Comparison of ENCODE assay signal across 9 cellular contexts in genomic region chr14:75450381-75451276, GRCh38. TPM values are rescaled to one million over a fixed set of nuclear protein-coding genes. Genes with fewer than 3 reads are reported as not detected.
DNase-seq lines count a peak whose midpoint lies in the region; ATAC-seq and TF ChIP-seq lines count a peak whose summit lies in the region.
"Had no signal": no experiment of that assay in that cellular context is flagged by ENCODE, and none has a peak within 500 bp of the region (broad histone marks: within the 10 kb centered on the region; RNA-seq: fewer than 3 reads in every experiment).

No MANE protein-coding gene starts in this region.

- no peak overlapping the region for H3K4me3 Mint-ChIP-seq in activated CD4-positive, alpha-beta T cell treated with anti-CD3 and anti-CD28 coated beads, Interleukin-2, amount 10 ng/mL, durations not matched to agents 24 days and 14 days

- WGBS in hepatocyte (ENCODE audit: low lambda C conversion rate, missing lambda C conversion rate): 74% methylated on average over 9 of the region's 9 CpGs
- 77 to 89% methylated on average over 7 to 9 of the region's 9 CpGs for WGBS in testis, 2 donors

- H2AFZ ChIP-seq in hepatocyte: no peak overlapping the region

- peaks cover 55% of the 10 kb centered on the region for H3K4me1 ChIP-seq in hepatocyte (ENCODE audit: insufficient read depth)
- H3K4me1 ChIP-seq in gastrocnemius medialis: peaks cover 98 to 99% of the 10 kb centered on the region in 2 donors
- H3K4me1 ChIP-seq in testis: peaks cover 43% of the 10 kb centered on the region

- no peaks in the 10 kb centered on the region for H3K36me3 ChIP-seq in hepatocyte (replicated peaks; ENCODE audit: insufficient read depth, low read depth)
- no peaks in the 10 kb centered on the region for H3K36me3 ChIP-seq in gastrocnemius medialis
- H3K36me3 ChIP-seq in testis (ENCODE audit: low read depth, missing control alignments): no peaks in the 10 kb centered on the region

- TF ChIP-seq CTCF in hepatocyte (IDR thresholded peaks at IDR 0.05; ENCODE audit: poor library complexity): no peak
- no peak for TF ChIP-seq CTCF in gastrocnemius medialis (IDR thresholded peaks at IDR 0.05 in 4 of 5, conservative IDR thresholded peaks at IDR 0.05 in 1 of 5)
- no peak for TF ChIP-seq CTCF in testis (IDR thresholded peaks at IDR 0.05)

- H3K4me3 ChIP-seq in hepatocyte (no peak overlapping the region), gastrocnemius medialis (no peak overlapping the region), testis (no peak overlapping the region)

- H3K27ac ChIP-seq in hepatocyte: peak overlapping the region; percentile 84
- H3K27ac ChIP-seq in gastrocnemius medialis: peak overlapping the region; percentile 82 to 93 (median 87)
- H3K27ac ChIP-seq in testis: no peak overlapping the region

- no peak overlapping the region for H3K27ac Mint-ChIP-seq in activated CD4-positive, alpha-beta T cell treated with anti-CD3 and anti-CD28 coated beads, Interleukin-2, amount 10 ng/mL, durations not matched to agents 24 days and 14 days

- in situ Hi-C loops in gastrocnemius medialis (cut with MboI; ENCODE audit: low sequenced_read_pairs in 4 of 4): no loop called here

- H3K9me3 Mint-ChIP-seq in activated CD4-positive, alpha-beta T cell treated with anti-CD3 and anti-CD28 coated beads, Interleukin-2, amount 10 ng/mL, durations not matched to agents 24 days and 14 days: no peaks in the 10 kb centered on the region

- no peak for TF ChIP-seq POLR2A in gastrocnemius medialis (IDR thresholded peaks at IDR 0.05)
- no peak for TF ChIP-seq POLR2A in testis (IDR thresholded peaks at IDR 0.05)

- ATAC-seq in gastrocnemius medialis: peak; percentile 77 to 87

- peak overlapping the region; percentile 59 for H3K4me2 ChIP-seq in hepatocyte

- H3K4me1 Mint-ChIP-seq in activated CD4-positive, alpha-beta T cell treated with anti-CD3 and anti-CD28 coated beads, Interleukin-2, amount 10 ng/mL, durations not matched to agents 24 days and 14 days: peaks cover 4% of the 10 kb centered on the region

- no peaks in the 10 kb centered on the region for H3K9me3 ChIP-seq in hepatocyte (ENCODE audit: low read depth)
- no peaks in the 10 kb centered on the region for H3K9me3 ChIP-seq in gastrocnemius medialis
- no peaks in the 10 kb centered on the region for H3K9me3 ChIP-seq in testis

- no peaks in the 10 kb centered on the region for H3K27me3 ChIP-seq in hepatocyte
- no peaks in the 10 kb centered on the region for H3K27me3 ChIP-seq in gastrocnemius medialis
- H3K27me3 ChIP-seq in testis: no peaks in the 10 kb centered on the region

- intact Hi-C loops in gastrocnemius medialis (cut with DNase I; ENCODE audit: low total_unique reads) (no loop called here), testis (cut with DNase I; ENCODE audit: low total_unique reads) (no loop called here)
- intact Hi-C loops in activated CD4-positive, alpha-beta T cell treated with anti-CD3 and anti-CD28 coated beads, Interleukin-2, amount 10 ng/mL, durations not matched to agents 24 days and 14 days (cut with micrococcal nuclease): loop anchor here (5.0 kb wide), 1 partner anchor 143 kb away; no protein-coding TSS in a partner anchor

- H3K79me2 ChIP-seq in hepatocyte: peaks cover 70% of the 10 kb centered on the region

- peaks cover 5% of the 10 kb centered on the region for H4K20me1 ChIP-seq in hepatocyte (ENCODE audit: insufficient read depth, poor library complexity, severe bottlenecking)

- H3K9me2 ChIP-seq in hepatocyte (replicated peaks; ENCODE audit: insufficient read depth): no peaks in the 10 kb centered on the region

- H3K36me3 Mint-ChIP-seq in activated CD4-positive, alpha-beta T cell treated with anti-CD3 and anti-CD28 coated beads, Interleukin-2, amount 10 ng/mL, durations not matched to agents 24 days and 14 days (ENCODE audit: low read depth): no peaks in the 10 kb centered on the region

- DNase-seq in HT1080 (ENCODE audit: low read depth) (peak; percentile 39), astrocyte of the hippocampus (ENCODE audit: low read depth, low spot score) (peak; percentile 79), hepatocyte (ENCODE audit: low spot score) (peak; percentile 70), gastrocnemius medialis (peak; percentile 83 to 92), GM03348 (ENCODE audit: low spot score) (no peak), testis (no peak)
- no peak for DNase-seq in central memory CD4-positive, alpha-beta T cell
- no peak for DNase-seq in activated CD4-positive, alpha-beta T cell treated with anti-CD3 and anti-CD28 coated beads, Interleukin-2, amount 10 ng/mL, durations not matched to agents 24 days and 14 days
- DNase-seq: NCI-H1105 treated with DMSO at 0.1 percent for 48 hours had no signal

- H3K27me3 Mint-ChIP-seq in activated CD4-positive, alpha-beta T cell treated with anti-CD3 and anti-CD28 coated beads, Interleukin-2, amount 10 ng/mL, durations not matched to agents 24 days and 14 days: no peaks in the 10 kb centered on the region

RNA-seq across cellular contexts. Expression of gene JDP2, which starts 22.8 kb away (rescaled TPM):
- total RNA-seq in HT1080 (2014; rRNA removed; shearing (Covaris generic)): 26.9 and 29.3 TPM in 2 replicates
- polyA plus RNA-seq in HT1080 (2015; cell fraction: cytosol; rRNA removed): 49.5 and 57.8 TPM in 2 replicates
- polyA plus RNA-seq in HT1080 (2015; cell fraction: nucleus; rRNA removed): 18.2 and 21.1 TPM in 2 replicates
- total RNA-seq in hepatocyte (68.9 and 89.0 TPM in 2 replicates), gastrocnemius medialis (10 to 100 TPM; 17.3 to 80.2 (median 31.7) TPM), testis (10 to 100 TPM; 10.7 to 19.0 TPM)
- polyA plus RNA-seq in hepatocyte (79.9 and 85.4 TPM in 2 replicates), testis (ENCODE audit: insufficient read depth, low read depth, low replicate concordance) (14.0 TPM)
- total RNA-seq in activated CD4-positive, alpha-beta T cell treated with anti-CD3 and anti-CD28 coated beads, Interleukin-2, amount 10 ng/mL, durations not matched to agents 24 days and 14 days: 1.1 and 1.4 TPM in 2 replicates

Comparison
In these comparisons a context has a peak if more than half of its experiments do, and no peak if none do; other contexts are left out.
1. DNase-seq: peak in HT1080 (single experiment), astrocyte of the hippocampus (single experiment), hepatocyte (single experiment) and gastrocnemius medialis (2 of 2); none in GM03348 (single experiment), central memory CD4-positive, alpha-beta T cell (single experiment), testis (single experiment) and activated CD4-positive, alpha-beta T cell treated with anti-CD3 and anti-CD28 coated beads, Interleukin-2, amount 10 ng/mL, durations not matched to agents 24 days and 14 days (single experiment).
2. H3K27ac ChIP-seq: peak in hepatocyte (single experiment) and gastrocnemius medialis (4 of 4); none in testis (0 of 2).